In the genomic region with DNA sequence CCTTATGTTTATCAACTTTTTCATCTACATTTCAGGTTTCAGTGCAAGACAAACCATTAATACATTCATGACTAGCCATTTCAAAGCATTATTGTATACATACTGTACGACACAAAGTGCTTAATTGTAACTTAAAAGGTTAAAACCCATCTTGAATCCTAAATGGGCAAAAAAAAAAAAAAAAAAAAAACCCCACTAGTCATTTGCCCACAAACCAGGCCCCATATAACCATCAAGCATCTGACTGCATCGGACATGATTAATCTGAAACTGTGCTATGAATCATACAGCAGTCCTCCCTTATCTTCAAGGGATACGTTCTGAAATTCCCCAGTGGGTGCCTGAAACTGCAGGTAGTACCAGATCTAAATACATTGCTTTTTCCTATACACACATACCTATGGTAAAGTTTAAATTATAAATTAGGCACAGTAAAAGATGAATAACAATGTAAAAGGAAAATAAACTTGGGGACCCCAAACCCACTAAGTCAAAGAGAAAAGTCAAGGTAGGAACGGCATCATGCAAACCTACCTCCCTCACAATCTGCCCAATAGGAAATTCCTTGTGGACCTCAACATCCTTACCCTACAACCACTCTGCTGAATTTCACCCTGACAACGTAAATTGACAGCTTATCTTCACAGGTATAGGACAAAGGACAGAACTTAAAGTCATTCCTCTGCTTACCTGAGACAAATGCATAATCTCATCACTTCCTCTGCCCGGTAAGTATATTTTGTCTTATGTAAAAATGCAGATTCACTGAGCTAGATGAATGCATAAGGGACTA, we compare ENCODE assay signal across 1 cellular context.
TF ChIP-seq lines count a peak whose summit lies in the region.

No MANE protein-coding gene starts in this region.

TF ChIP-seq in HepG2, 621 proteins besides CTCF, POLR2A, EP300 and RAD21 (continued from another document):
- TF ChIP-seq, protein P1, sequence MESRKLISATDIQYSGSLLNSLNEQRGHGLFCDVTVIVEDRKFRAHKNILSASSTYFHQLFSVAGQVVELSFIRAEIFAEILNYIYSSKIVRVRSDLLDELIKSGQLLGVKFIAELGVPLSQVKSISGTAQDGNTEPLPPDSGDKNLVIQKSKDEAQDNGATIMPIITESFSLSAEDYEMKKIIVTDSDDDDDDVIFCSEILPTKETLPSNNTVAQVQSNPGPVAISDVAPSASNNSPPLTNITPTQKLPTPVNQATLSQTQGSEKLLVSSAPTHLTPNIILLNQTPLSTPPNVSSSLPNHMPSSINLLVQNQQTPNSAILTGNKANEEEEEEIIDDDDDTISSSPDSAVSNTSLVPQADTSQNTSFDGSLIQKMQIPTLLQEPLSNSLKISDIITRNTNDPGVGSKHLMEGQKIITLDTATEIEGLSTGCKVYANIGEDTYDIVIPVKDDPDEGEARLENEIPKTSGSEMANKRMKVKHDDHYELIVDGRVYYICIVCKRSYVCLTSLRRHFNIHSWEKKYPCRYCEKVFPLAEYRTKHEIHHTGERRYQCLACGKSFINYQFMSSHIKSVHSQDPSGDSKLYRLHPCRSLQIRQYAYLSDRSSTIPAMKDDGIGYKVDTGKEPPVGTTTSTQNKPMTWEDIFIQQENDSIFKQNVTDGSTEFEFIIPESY (CRISPR knock-in tag; IDR thresholded peaks at IDR 0.05), result no peak
- no peak for TF ChIP-seq RELA (CRISPR knock-in tag; IDR thresholded peaks at IDR 0.05)
- TF ChIP-seq THAP8 (CRISPR knock-in tag; IDR thresholded peaks at IDR 0.05; ENCODE audit: borderline replicate concordance), result no peak
- no peak for TF ChIP-seq ZSCAN29 (CRISPR knock-in tag; conservative IDR thresholded peaks at IDR 0.05)
- no peak for TF ChIP-seq ATF7-NPFF (CRISPR knock-in tag; IDR thresholded peaks at IDR 0.05; ENCODE audit: low read depth)
- TF ChIP-seq ZNF746 (CRISPR knock-in tag; IDR thresholded peaks at IDR 0.05), result no peak
- no peak for TF ChIP-seq ZKSCAN1 (IDR thresholded peaks at IDR 0.05; ENCODE audit: low read length)
- TF ChIP-seq ZKSCAN5 (CRISPR knock-in tag; IDR thresholded peaks at IDR 0.05), result no peak
- TF ChIP-seq FOXP1 (IDR thresholded peaks at IDR 0.05), result no peak
- TF ChIP-seq FOXP1 (CRISPR knock-in tag; IDR thresholded peaks at IDR 0.05), result no peak
- TF ChIP-seq ZNF3 (CRISPR knock-in tag; IDR thresholded peaks at IDR 0.05), result no peak
- TF ChIP-seq LRRFIP1 (CRISPR knock-in tag; conservative IDR thresholded peaks at IDR 0.05), result no peak
- TF ChIP-seq TBX2 (CRISPR knock-in tag; IDR thresholded peaks at IDR 0.05; ENCODE audit: borderline replicate concordance), result no peak
- no peak for TF ChIP-seq KLF9 (CRISPR knock-in tag; IDR thresholded peaks at IDR 0.05; ENCODE audit: low read depth)
TF ChIP-seq in HepG2: peak in this region for 0.
